In the genomic region with DNA sequence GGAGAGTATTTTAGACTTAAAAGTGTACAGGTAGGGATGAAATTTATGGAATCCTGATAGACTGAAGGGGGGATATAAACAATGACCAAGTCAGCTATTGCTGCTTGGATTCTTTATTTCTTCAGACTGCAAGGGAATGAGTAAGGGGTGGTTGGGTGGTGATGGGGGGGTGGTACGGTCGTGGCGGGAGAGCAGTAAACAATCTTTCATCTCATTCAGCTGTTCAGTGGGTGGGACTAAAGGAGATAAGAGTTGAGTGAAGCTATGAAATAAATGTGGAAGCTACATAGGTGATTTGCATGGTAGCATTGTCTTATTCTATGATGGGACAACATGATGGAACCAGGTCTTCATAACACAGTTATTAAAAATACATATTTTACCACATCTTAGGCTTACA, we compare ENCODE assay signal across 8 cellular contexts. TPM values are rescaled to one million over a fixed set of nuclear protein-coding genes. Genes with fewer than 3 reads are reported as not detected.
DNase-seq lines count a peak whose midpoint lies in the region; ATAC-seq and TF ChIP-seq lines count a peak whose summit lies in the region.

No MANE protein-coding gene starts in this region.

- H3K4me3 ChIP-seq in Caco-2 (ENCODE audit: low read depth, low read length), result peak overlapping the region; percentile 95
- peak overlapping the region; percentile 79 to 98 (median 90) for H3K4me3 ChIP-seq in breast epithelium

- BruUV-seq in Caco-2 (replicated peaks; lab: Mats Ljungman, UMichigan), result no TSS peak

- TF ChIP-seq CTCF in Caco-2 (IDR thresholded peaks at IDR 0.05; ENCODE audit: insufficient read depth in 1 of 2, low read depth in 1 of 2, low read length in 1 of 2, severe bottlenecking in 1 of 2, unreplicated experiment in 1 of 2) (no peak), breast epithelium (IDR thresholded peaks at IDR 0.05) (no peak)

- CTCF ChIA-PET in Caco-2 (lab: Charles Lee), result interaction anchor here (0.6 to 1.6 kb wide), 3 partner anchors 50 to 105 kb away, joined by 3 to 6 read pairs (median 4); no protein-coding TSS in a partner anchor

- H3K36me3 ChIP-seq in Caco-2 (ENCODE audit: control insufficient read depth, insufficient read depth, low read length) (no peaks in the 10 kb centered on the region), breast epithelium (no peaks in the 10 kb centered on the region)

- no peaks in the 10 kb centered on the region for H3K27me3 Mint-ChIP-seq in Caco-2 (ENCODE audit: insufficient read depth, unreplicated experiment)
- H3K27me3 Mint-ChIP-seq in naive thymus-derived CD8-positive, alpha-beta T cell, result no peaks in the 10 kb centered on the region

- H3K27me3 ChIP-seq in Caco-2 (replicated peaks; ENCODE audit: control insufficient read depth, insufficient read depth, low read length) (no peaks in the 10 kb centered on the region), breast epithelium (no peaks in the 10 kb centered on the region)

- H3K4me1 Mint-ChIP-seq in Caco-2 (ENCODE audit: low read depth, unreplicated experiment), result peaks cover 25% of the 10 kb centered on the region
- H3K4me1 Mint-ChIP-seq in naive thymus-derived CD8-positive, alpha-beta T cell, result peaks cover 36 to 60% (median 57%) of the 10 kb centered on the region in 4 donors

- no peak for ATAC-seq in naive thymus-derived CD8-positive, alpha-beta T cell
- ATAC-seq in GM19397 (IDR thresholded peaks at IDR 0.05; ENCODE audit: unreplicated experiment), result no peak
- no peak for ATAC-seq in HG03354 (IDR thresholded peaks at IDR 0.05; ENCODE audit: poor library complexity, severe bottlenecking, unreplicated experiment)

- H3K9me3 Mint-ChIP-seq in Caco-2 (ENCODE audit: unreplicated experiment), result no peaks in the 10 kb centered on the region
- H3K9me3 Mint-ChIP-seq in naive thymus-derived CD8-positive, alpha-beta T cell, result no peaks in the 10 kb centered on the region

- peak overlapping the region; percentile 95 to 97 for H3K27ac ChIP-seq in breast epithelium

- no peaks in the 10 kb centered on the region for H3K9me3 ChIP-seq in Caco-2
- no peaks in the 10 kb centered on the region for H3K9me3 ChIP-seq in breast epithelium

- no peak for TF ChIP-seq POLR2A in breast epithelium (IDR thresholded peaks at IDR 0.05)

- H3K27ac Mint-ChIP-seq in Caco-2 (ENCODE audit: unreplicated experiment), result peak overlapping the region; percentile 96
- peak overlapping the region; percentile 94 to 100 (median 99) for H3K27ac Mint-ChIP-seq in naive thymus-derived CD8-positive, alpha-beta T cell

- POLR2A ChIA-PET in Caco-2 (lab: Charles Lee), result no interaction called here
- POLR2A ChIA-PET in naive thymus-derived CD8-positive, alpha-beta T cell (lab: Charles Lee), result interaction anchor here (0.6 to 4.7 kb wide), 3 partner anchors 9 to 107 kb away, joined by 3 to 18 read pairs (median 3); no protein-coding TSS in a partner anchor

- H3K4me3 Mint-ChIP-seq in Caco-2 (ENCODE audit: unreplicated experiment), result peak overlapping the region; percentile 90
- H3K4me3 Mint-ChIP-seq in naive thymus-derived CD8-positive, alpha-beta T cell, result peak overlapping the region; percentile 91 to 97 (median 94)

- peaks cover 24% of the 10 kb centered on the region for H3K36me3 Mint-ChIP-seq in Caco-2 (ENCODE audit: insufficient read depth, unreplicated experiment)
- peaks cover 0 to 8% (median 0%) of the 10 kb centered on the region in 3 donors for H3K36me3 Mint-ChIP-seq in naive thymus-derived CD8-positive, alpha-beta T cell

- H3K4me1 ChIP-seq in Caco-2 (peaks cover 26% of the 10 kb centered on the region), breast epithelium (peaks cover 0 to 10% of the 10 kb centered on the region in 2 donors)

- intact Hi-C loops in Caco-2 (cut with micrococcal nuclease; ENCODE audit: unreplicated experiment) (loop anchor here (1.0 kb wide), 2 partner anchors 93 to 104 kb away; no protein-coding TSS in a partner anchor), breast epithelium (cut with DNase I; ENCODE audit: low total_unique reads) (no loop called here)

- DNase-seq in Caco-2, result no peak
- DNase-seq in NCI-H146 (lab: John Stamatoyannopoulos, UW), result peak; percentile 17
- no peak for DNase-seq in breast epithelium (ENCODE audit: low spot score in 2 of 2)
- DNase-seq in naive thymus-derived CD8-positive, alpha-beta T cell, result peak in 4 of 10 donors; percentile 5 to 18 (median 11)
- DNase-seq in GDM1 (lab: John Stamatoyannopoulos, UW), result no peak
- DNase-seq in stimulated activated CD8-positive, alpha-beta memory T cell treated with anti-CD3 and anti-CD28 coated beads, Interleukin-4, amount 100 ng/mL, for 48 hours, result no peak

RNA-seq across cellular contexts. Expression of gene SEPTIN7, which starts 1.8 kb away (rescaled TPM):
- 224 and 227 TPM in 2 replicates for total RNA-seq in Caco-2 (2022)
- total RNA-seq in breast epithelium, result 100 to 1,000 TPM; 166 to 181 (median 177) TPM
- 100 to 1,000 TPM; 244 TPM for total RNA-seq in naive thymus-derived CD8-positive, alpha-beta T cell
- polyA plus RNA-seq in naive thymus-derived CD8-positive, alpha-beta T cell, result 100 to 1,000 TPM; 488 to 693 (median 497) TPM
